Comparison of ENCODE assay signal across 16 cellular contexts in the genomic region with DNA sequence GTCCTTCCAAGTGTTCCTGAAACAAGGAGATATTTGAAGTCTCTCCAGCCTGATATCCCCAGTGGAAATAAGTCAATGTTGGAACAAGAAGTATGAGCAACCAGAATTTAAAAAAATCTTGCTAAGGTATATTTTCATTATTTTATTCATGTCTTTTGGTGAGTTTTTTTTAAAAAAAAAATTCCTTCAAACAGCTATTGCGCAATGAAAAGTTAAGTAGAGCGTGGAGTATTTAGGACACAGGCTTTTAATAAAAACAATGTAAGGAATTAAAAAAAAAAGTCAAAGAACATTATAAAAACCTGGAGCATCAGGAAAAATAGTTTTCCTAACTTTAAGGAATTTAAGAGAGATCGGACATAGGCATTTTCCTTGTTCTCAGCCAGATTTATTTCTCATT.
DNase-seq lines count a peak whose midpoint lies in the region; ATAC-seq, FAIRE-seq and TF ChIP-seq lines count a peak whose summit lies in the region.
"Had no signal": no experiment of that assay in that cellular context is flagged by ENCODE, and none has a peak within 500 bp of the region (broad histone marks: within the 10 kb centered on the region; RNA-seq: fewer than 3 reads in every experiment).

No MANE protein-coding gene starts in this region.

- no peak overlapping the region for H3K23ac ChIP-seq in IMR-90 (ENCODE audit: low read depth, low read length)

- no peak overlapping the region for H2BK5ac ChIP-seq in IMR-90 (ENCODE audit: low read depth, low read length, poor library complexity, severe bottlenecking)

- H3K4me3 ChIP-seq in A549 (no peak overlapping the region), IMR-90 (ENCODE audit: insufficient read depth, low read depth, low read length) (no peak overlapping the region), choroid plexus epithelial cell (ENCODE audit: low read depth, low read length) (no peak overlapping the region)
- H3K4me3 ChIP-seq: BLaER1 treated with 17β-estradiol and CSF1 and Interleukin-3, amounts not matched to agents 10 nM and 100 nM; GM12878; HAP-1 had no signal

- H3K9ac ChIP-seq in IMR-90 (ENCODE audit: low read depth, low read length) = no peak overlapping the region
- H3K9ac ChIP-seq: BLaER1 treated with 17β-estradiol and CSF1 and Interleukin-3, amounts not matched to agents 10 nM and 100 nM; KMS-11 had no signal

- POLR2A ChIA-PET in A549 (lab: Yijun Ruan, JAX) (no interaction called here), IMR-90 (lab: Charles Lee; ENCODE audit: unreplicated experiment) (no interaction called here)

- no peak overlapping the region for H2AK5ac ChIP-seq in IMR-90 (ENCODE audit: low read depth, low read length)

- no peak overlapping the region for H3K4ac ChIP-seq in IMR-90 (ENCODE audit: low read depth, low read length)

- H3K27ac ChIP-seq in A549 = no peak overlapping the region
- H3K27ac ChIP-seq in IMR-90 (ENCODE audit: insufficient read depth, low read length) = no peak overlapping the region
- H3K27ac ChIP-seq: BLaER1 treated with 17β-estradiol and CSF1 and Interleukin-3, amounts not matched to agents 10 nM and 100 nM; HL-60; KMS-11 had no signal

- H3K56ac ChIP-seq in IMR-90 (ENCODE audit: extremely low read depth, insufficient read depth, low read length) = no peak overlapping the region

- no peak overlapping the region for H4K91ac ChIP-seq in IMR-90 (ENCODE audit: insufficient read depth, low read depth, low read length)

- no peak overlapping the region for H4K5ac ChIP-seq in IMR-90 (ENCODE audit: low read depth, low read length)

- no peak for TF ChIP-seq EP300 in A549 (IDR thresholded peaks at IDR 0.05)

- ATAC-seq in A549 = no peak
- no peak for ATAC-seq in IMR-90 (ENCODE audit: low read depth)
- no peak for ATAC-seq in GM21576 (IDR thresholded peaks at IDR 0.05; ENCODE audit: unreplicated experiment)
- no peak for ATAC-seq in activated CD4-positive, CD25-positive, alpha-beta regulatory T cell treated with anti-CD3 and anti-CD28 coated beads, Interleukin-2, amount 50 U/mL, for 24 hours
- ATAC-seq: CD8-positive, alpha-beta T cell; GM12878 had no signal

- in situ Hi-C loops in IMR-90 (cut with MboI; ENCODE audit: low sequenced_read_pairs) = loop anchor here (25.0 kb wide), 1 partner anchor 1428 kb away; no protein-coding TSS in a partner anchor

- no peak overlapping the region for H4K8ac ChIP-seq in IMR-90 (ENCODE audit: low read depth in 2 of 2, low read length in 2 of 2)

- no peak for FAIRE-seq in A549 (lab: Jason Lieb, UNC)
- FAIRE-seq: GM12878 had no signal

- H3K9me3 ChIP-seq in A549 (no peaks in the 10 kb centered on the region), IMR-90 (ENCODE audit: control insufficient read depth, insufficient read depth, low read length) (no peaks in the 10 kb centered on the region)
- H3K9me3 ChIP-seq: BLaER1 treated with 17β-estradiol and CSF1 and Interleukin-3, amounts not matched to agents 10 nM and 100 nM; HAP-1 had no signal

- TF ChIP-seq CTCF in A549 (IDR thresholded peaks at IDR 0.05) (no peak), IMR-90 (conservative IDR thresholded peaks at IDR 0.05; ENCODE audit: low read depth, low read length) (no peak), choroid plexus epithelial cell (conservative IDR thresholded peaks at IDR 0.05; ENCODE audit: low read depth, low read length) (no peak)

- no TSS peak for BruUV-seq in IMR-90 (replicated peaks; lab: Mats Ljungman, UMichigan)

- TF ChIP-seq RAD21 in A549 (conservative IDR thresholded peaks at IDR 0.05 in 1 of 2, IDR thresholded peaks at IDR 0.05 in 1 of 2) (no peak), IMR-90 (IDR thresholded peaks at IDR 0.05; ENCODE audit: low read length) (no peak)

- TF ChIP-seq POLR2A in A549 (IDR thresholded peaks at IDR 0.05; ENCODE audit: low read length) (no peak), IMR-90 (IDR thresholded peaks at IDR 0.05; ENCODE audit: low read depth, low read length) (no peak)

- 45% methylated on average over 3 of the region's 3 CpGs for WGBS in A549 (ENCODE audit: missing lambda C conversion rate)
- WGBS in IMR-90 (ENCODE audit: extremely low coverage in 2 of 2, insufficient read length in 1 of 2), 2 experiments = no CpG with 5 or more reads among the region's 3 CpGs

- H3K79me1 ChIP-seq in IMR-90 (ENCODE audit: low read depth in 1 of 2, low read length in 2 of 2) = no peaks in the 10 kb centered on the region

- H2AFZ ChIP-seq in IMR-90 (replicated peaks; ENCODE audit: low read length, poor library complexity) = no peak overlapping the region

- H2BK20ac ChIP-seq in IMR-90 (ENCODE audit: low read depth, low read length) = no peak overlapping the region

- H3K4me1 ChIP-seq in A549 = no peaks in the 10 kb centered on the region
- H3K4me1 ChIP-seq in IMR-90 (ENCODE audit: control insufficient read depth, insufficient read depth, low read length) = no peaks in the 10 kb centered on the region
- H3K4me1 ChIP-seq: BLaER1 treated with 17β-estradiol and CSF1 and Interleukin-3, amounts not matched to agents 10 nM and 100 nM; HAP-1 had no signal

- H3K14ac ChIP-seq in IMR-90 (replicated peaks; ENCODE audit: low read depth, low read length) = no peak overlapping the region

- H2AK9ac ChIP-seq in IMR-90 (replicated peaks; ENCODE audit: low read depth, low read length, poor library complexity) = no peak overlapping the region

- H2BK15ac ChIP-seq in IMR-90 (ENCODE audit: low read depth, low read length) = no peak overlapping the region

- no peaks in the 10 kb centered on the region for H3K27me3 ChIP-seq in IMR-90 (ENCODE audit: control insufficient read depth, insufficient read depth, low read length)
- H3K27me3 ChIP-seq: BLaER1 treated with 17β-estradiol and CSF1 and Interleukin-3, amounts not matched to agents 10 nM and 100 nM had no signal

- H3K4me2 ChIP-seq in A549 = no peak overlapping the region
- H3K4me2 ChIP-seq in IMR-90 (ENCODE audit: low read depth, low read length) = no peak overlapping the region
- H3K4me2 ChIP-seq: BLaER1 treated with 17β-estradiol and CSF1 and Interleukin-3, amounts not matched to agents 10 nM and 100 nM; KMS-11 had no signal

- no peaks in the 10 kb centered on the region for H3K9me1 ChIP-seq in IMR-90 (ENCODE audit: insufficient read depth, low read length)

- intact Hi-C loops in IMR-90 (cut with micrococcal nuclease) = no loop called here

- dilution Hi-C loops in IMR-90 (cut with HindIII; ENCODE audit: low sequenced_read_pairs, unreplicated experiment) = no loop called here

- no peak overlapping the region for H3K18ac ChIP-seq in IMR-90 (ENCODE audit: low read depth, low read length)

- H3K36me3 ChIP-seq in IMR-90 (ENCODE audit: control insufficient read depth, insufficient read depth, low read length) = no peaks in the 10 kb centered on the region
- H3K36me3 ChIP-seq: BLaER1 treated with 17β-estradiol and CSF1 and Interleukin-3, amounts not matched to agents 10 nM and 100 nM; HAP-1 had no signal

- H2BK120ac ChIP-seq in IMR-90 (ENCODE audit: low read depth, low read length) = no peak overlapping the region

- CTCF ChIA-PET in A549 (lab: Yijun Ruan, JAX) (interaction anchor here (0.6 to 1.4 kb wide), 2 partner anchors 807 to 1430 kb away, joined by 3 read pairs; no protein-coding TSS in a partner anchor), IMR-90 (lab: Yijun Ruan, JAX) (no interaction called here)

- no peak for DNase-seq in A549 (ENCODE audit: low read depth in 1 of 2, low spot score in 1 of 2)
- DNase-seq in IMR-90 = no peak
- peak; percentile 16 for DNase-seq in choroid plexus epithelial cell (ENCODE audit: low read depth)
- DNase-seq in renal cortical epithelial cell (ENCODE audit: low read depth) = peak; percentile 36
- no peak for DNase-seq in dedifferentiated amniotic fluid mesenchymal stem cell (ENCODE audit: extremely low spot score)
- DNase-seq: Calu3; CD8-positive, alpha-beta T cell; DMS53; DND-41 had no signal

- no peaks in the 10 kb centered on the region for H4K20me1 ChIP-seq in IMR-90 (ENCODE audit: insufficient read depth, low read length)
- H4K20me1 ChIP-seq: BLaER1 treated with 17β-estradiol and CSF1 and Interleukin-3, amounts not matched to agents 10 nM and 100 nM had no signal

TF ChIP-seq in A549, 52 proteins besides CTCF, POLR2A, EP300 and RAD21:
- TF ChIP-seq CEBPB (IDR thresholded peaks at IDR 0.05) = peak; percentile 64 to 79; a peak in 3 of 4 replicates
- no peak for TF ChIP-seq FOSL2 (IDR thresholded peaks at IDR 0.05)
- TF ChIP-seq FOSL2 (CRISPR knock-in tag; IDR thresholded peaks at IDR 0.05) = no peak

TF ChIP-seq in IMR-90, 13 proteins besides CTCF, POLR2A, EP300 and RAD21:
- TF ChIP-seq FOS (IDR thresholded peaks at IDR 0.05; ENCODE audit: low read depth, low read length) = no peak
- TF ChIP-seq BHLHE40 (IDR thresholded peaks at IDR 0.05; ENCODE audit: low read depth, low read length) = no peak
- TF ChIP-seq CEBPB (IDR thresholded peaks at IDR 0.05; ENCODE audit: low read depth, low read length) = peak; percentile 94
- TF ChIP-seq, protein P1, sequence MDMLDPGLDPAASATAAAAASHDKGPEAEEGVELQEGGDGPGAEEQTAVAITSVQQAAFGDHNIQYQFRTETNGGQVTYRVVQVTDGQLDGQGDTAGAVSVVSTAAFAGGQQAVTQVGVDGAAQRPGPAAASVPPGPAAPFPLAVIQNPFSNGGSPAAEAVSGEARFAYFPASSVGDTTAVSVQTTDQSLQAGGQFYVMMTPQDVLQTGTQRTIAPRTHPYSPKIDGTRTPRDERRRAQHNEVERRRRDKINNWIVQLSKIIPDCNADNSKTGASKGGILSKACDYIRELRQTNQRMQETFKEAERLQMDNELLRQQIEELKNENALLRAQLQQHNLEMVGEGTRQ (IDR thresholded peaks at IDR 0.05; ENCODE audit: low read depth, low read length) = no peak
- no peak for TF ChIP-seq CHD1 (IDR thresholded peaks at IDR 0.05; ENCODE audit: low read depth, low read length)
TF ChIP-seq in IMR-90: peak in this region for 1.

Comparison
In these comparisons a context has a peak if more than half of its experiments do, and no peak if none do; other contexts are left out.
1. DNase-seq: peak in choroid plexus epithelial cell (single experiment) and renal cortical epithelial cell (single experiment); none in A549 (0 of 2), IMR-90 (single experiment) and dedifferentiated amniotic fluid mesenchymal stem cell (single experiment).